In the genomic region with DNA sequence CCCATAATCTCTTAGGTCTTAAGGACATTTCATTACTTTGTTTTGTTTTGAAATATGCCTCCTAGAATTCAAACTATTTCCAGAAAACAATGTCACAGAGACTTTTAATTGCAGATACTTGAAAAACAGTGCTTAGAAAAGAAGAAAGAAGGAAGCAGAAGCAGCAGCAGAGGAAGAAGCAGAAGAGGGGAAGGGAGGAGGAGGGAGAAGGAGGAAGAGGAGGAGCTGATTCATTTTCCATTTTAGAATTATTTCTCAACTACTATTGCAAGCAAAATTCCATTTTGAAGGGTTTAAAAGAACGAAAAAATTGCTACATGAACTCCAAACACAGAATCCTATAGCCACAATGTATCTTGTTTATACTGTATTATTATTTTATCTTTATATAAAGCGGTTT, we compare ENCODE assay signal across 22 cellular contexts. TPM values are rescaled to one million over a fixed set of nuclear protein-coding genes. Genes with fewer than 3 reads are reported as not detected.
A peak's percentile ranks its signal among the peaks of the same experiment; 100 is the strongest.
DNase-seq lines count a peak whose midpoint lies in the region; ATAC-seq lines count a peak whose summit lies in the region.
"Had no signal": no experiment of that assay in that cellular context is flagged by ENCODE, and none has a peak within 500 bp of the region (broad histone marks: within the 10 kb centered on the region; RNA-seq: fewer than 3 reads in every experiment).

No MANE protein-coding gene starts in this region.

- H3K79me2 ChIP-seq in Karpas-422 (ENCODE audit: low read length) = peaks cover 98% of the 10 kb centered on the region

- H3K27ac ChIP-seq in BLaER1 treated with 17β-estradiol and CSF1 and Interleukin-3, amounts not matched to agents 10 nM and 100 nM = peak overlapping the region; percentile 28 to 87 (median 78); a peak in 20 of 22 replicates
- H3K27ac ChIP-seq in Karpas-422 (ENCODE audit: low read length) = peak overlapping the region; percentile 43; the same call in 1 of the 2 replicates
- H3K27ac ChIP-seq: brain microvascular endothelial cell, coronary artery, thyroid gland had no signal

- H3K4me2 ChIP-seq in BLaER1 treated with 17β-estradiol and CSF1 and Interleukin-3, amounts not matched to agents 10 nM and 100 nM = peak overlapping the region; percentile 39 to 97 (median 86); a peak in 21 of 22 replicates
- no peak overlapping the region for H3K4me2 ChIP-seq in Karpas-422 (ENCODE audit: low read depth, low read length, poor library complexity, severe bottlenecking)

- no peak for ATAC-seq in GM21367 (IDR thresholded peaks at IDR 0.05; ENCODE audit: unreplicated experiment)
- ATAC-seq in HG03095 (IDR thresholded peaks at IDR 0.05; ENCODE audit: unreplicated experiment) = no peak
- ATAC-seq in HG03139 (IDR thresholded peaks at IDR 0.05; ENCODE audit: unreplicated experiment) = no peak
- no peak for ATAC-seq in HG03439 (IDR thresholded peaks at IDR 0.05; ENCODE audit: unreplicated experiment)
- ATAC-seq: activated CD8-positive, alpha-beta memory T cell treated with anti-CD3 and anti-CD28 coated beads, Interleukin-2, amount 10 ng/mL, durations not matched to agents 7 days and 5 days; activated naive CD8-positive, alpha-beta T cell treated with anti-CD3 and anti-CD28 coated beads, Interleukin-2, amount 50 U/mL, for 24 hours; naive thymus-derived CD8-positive, alpha-beta T cell had no signal

- H3K9me3 ChIP-seq in BLaER1 treated with 17β-estradiol and CSF1 and Interleukin-3, amounts not matched to agents 10 nM and 100 nM (replicated peaks in 1 of 11) = peaks cover 0 to 34% (median 24%) of the 10 kb centered on the region in 11 experiments; a peak in 18 of 22 replicates
- H3K9me3 ChIP-seq in Karpas-422 (ENCODE audit: low read length) = no peaks in the 10 kb centered on the region
- H3K9me3 ChIP-seq: HAP-1, thyroid gland had no signal

- peaks cover 1 to 96% (median 25%) of the 10 kb centered on the region in 11 experiments; a peak in 20 of 22 replicates for H4K20me1 ChIP-seq in BLaER1 treated with 17β-estradiol and CSF1 and Interleukin-3, amounts not matched to agents 10 nM and 100 nM
- peaks cover 18% of the 10 kb centered on the region for H4K20me1 ChIP-seq in Karpas-422 (ENCODE audit: insufficient read depth, low read depth, low read length)

- H3K9me2 ChIP-seq in Karpas-422 (replicated peaks; ENCODE audit: insufficient read depth, low read length) = no peaks in the 10 kb centered on the region

- H3K4me1 ChIP-seq in BLaER1 treated with 17β-estradiol and CSF1 and Interleukin-3, amounts not matched to agents 10 nM and 100 nM = peaks cover 57 to 95% (median 73%) of the 10 kb centered on the region in 10 experiments
- peaks cover 49% of the 10 kb centered on the region for H3K4me1 ChIP-seq in Karpas-422 (ENCODE audit: low read length)

- peak overlapping the region in 8 of 10 experiments; percentile 18 to 60 (median 37); a peak in 13 of 20 replicates for H3K4me3 ChIP-seq in BLaER1 treated with 17β-estradiol and CSF1 and Interleukin-3, amounts not matched to agents 10 nM and 100 nM
- H3K4me3 ChIP-seq in Karpas-422 (ENCODE audit: low read length) = no peak overlapping the region
- H3K4me3 ChIP-seq: coronary artery, HAP-1, thyroid gland had no signal

- peak overlapping the region in 8 of 11 experiments; percentile 42 to 71 (median 60); a peak in 13 of 22 replicates for H3K9ac ChIP-seq in BLaER1 treated with 17β-estradiol and CSF1 and Interleukin-3, amounts not matched to agents 10 nM and 100 nM
- H3K9ac ChIP-seq in Karpas-422 (ENCODE audit: low read length) = no peak overlapping the region

- DNase-seq in Karpas-422 (no peak), SIG-M5 treated with dmso at 0.1 percent for 504 hours (lab: John Stamatoyannopoulos, UW; ENCODE audit: unreplicated experiment) (peak; percentile 96), kidney tubule cell (ENCODE audit: low spot score) (peak; percentile 18)
- DNase-seq: activated CD4-positive, alpha-beta T cell treated with anti-CD3 and anti-CD28 coated beads for 4 hours; activated CD8-positive, alpha-beta memory T cell treated with anti-CD3 and anti-CD28 coated beads, Interleukin-2, amount 10 ng/mL, durations not matched to agents 7 days and 5 days; activated naive CD8-positive, alpha-beta T cell treated with anti-CD3 and anti-CD28 coated beads, Interleukin-2, amount 50 U/mL, for 24 hours; brain microvascular endothelial cell; C1 segment of cervical spinal cord; DMS153; naive thymus-derived CD8-positive, alpha-beta T cell; NCI-H1694 treated with DMSO at 0.1 percent for 48 hours; NCI-H82; stimulated activated CD4-positive, alpha-beta T cell treated with anti-CD3 and anti-CD28 coated beads, Interleukin-1b, Interleukin-23, amount 100 ng/mL, for 48 hours; stimulated activated naive CD4-positive, alpha-beta T cell treated with Interleukin-2 at 50 U/mL for 16 hours; thyroid gland had no signal

- no peak overlapping the region for H2AFZ ChIP-seq in Karpas-422 (ENCODE audit: low read length)

- peaks cover 13 to 60% (median 43%) of the 10 kb centered on the region in 11 experiments; a peak in 21 of 22 replicates for H3K36me3 ChIP-seq in BLaER1 treated with 17β-estradiol and CSF1 and Interleukin-3, amounts not matched to agents 10 nM and 100 nM
- H3K36me3 ChIP-seq in Karpas-422 (ENCODE audit: insufficient read depth, low read length) = peaks cover 8% of the 10 kb centered on the region; the same call in 1 of the 2 replicates
- H3K36me3 ChIP-seq: brain microvascular endothelial cell, HAP-1, thyroid gland had no signal

- no peaks in the 10 kb centered on the region for H3K27me3 ChIP-seq in BLaER1 treated with 17β-estradiol and CSF1 and Interleukin-3, amounts not matched to agents 10 nM and 100 nM
- no peaks in the 10 kb centered on the region for H3K27me3 ChIP-seq in Karpas-422 (ENCODE audit: low read length)
- H3K27me3 ChIP-seq: brain microvascular endothelial cell, thyroid gland had no signal

RNA-seq across cellular contexts. Expression of a gene that starts 13.9 kb away (rescaled TPM):
- 13.2 and 52.9 TPM in 2 replicates for total RNA-seq in Karpas-422 (2014; rRNA removed; shearing (Covaris generic); ENCODE audit: low replicate concordance)
